ENCODE assay signal across 17 cellular contexts in genomic region chr10:125227546-125227945, GRCh38.
DNase-seq lines count a peak whose midpoint lies in the region; ATAC-seq and TF ChIP-seq lines count a peak whose summit lies in the region.
"Had no signal": no experiment of that assay in that cellular context is flagged by ENCODE, and none has a peak within 500 bp of the region (broad histone marks: within the 10 kb centered on the region; RNA-seq: fewer than 3 reads in every experiment).

No MANE protein-coding gene starts in this region.

- no peak overlapping the region for H2BK15ac ChIP-seq in neuronal stem cell (ENCODE audit: low read length)

- peaks cover 0 to 15% of the 10 kb centered on the region in 2 donors for H3K4me1 ChIP-seq in neuronal stem cell (ENCODE audit: control insufficient read depth in 2 of 2, insufficient read depth in 1 of 2, low read depth in 1 of 2, low read length in 2 of 2)

- no CpG with 5 or more reads among the region's 15 CpGs for WGBS in neuronal stem cell (ENCODE audit: extremely low coverage in 2 of 2, insufficient read length in 2 of 2, insufficient replicate concordance in 1 of 2), 2 donors

- TF ChIP-seq CTCF in activated CD8-positive, alpha-beta T cell treated with anti-CD3 and anti-CD28 coated beads for 36 hours (IDR thresholded peaks at IDR 0.05), result no peak

- no peaks in the 10 kb centered on the region for H3K36me3 ChIP-seq in neuronal stem cell (replicated peaks in 1 of 2; ENCODE audit: control insufficient read depth in 2 of 2, insufficient read depth in 2 of 2, low read length in 2 of 2)

- peak overlapping the region; percentile 97 for H2AK5ac ChIP-seq in neuronal stem cell (ENCODE audit: low read depth, low read length)

- H3K9me3 ChIP-seq in neuronal stem cell (replicated peaks in 1 of 2; ENCODE audit: control insufficient read depth in 2 of 2, insufficient read depth in 1 of 2, low read depth in 1 of 2, low read length in 2 of 2), result no peaks in the 10 kb centered on the region
- H3K9me3 ChIP-seq: A549 had no signal

- intact Hi-C loops in activated CD8-positive, alpha-beta T cell treated with anti-CD3 and anti-CD28 coated beads for 36 hours (cut with micrococcal nuclease), result no loop called here

- H2BK120ac ChIP-seq in neuronal stem cell (ENCODE audit: low read depth, low read length), result no peak overlapping the region

- no peak overlapping the region for H3K9ac ChIP-seq in neuronal stem cell (ENCODE audit: low read depth, low read length, poor library complexity)

- DNase-seq in activated CD8-positive, alpha-beta T cell treated with anti-CD3 and anti-CD28 coated beads, Interleukin-2, amount 10 ng/mL, durations not matched to agents 7 days and 5 days, result no peak
- DNase-seq in activated CD8-positive, alpha-beta T cell treated with anti-CD3 and anti-CD28 coated beads for 36 hours, result no peak
- no peak for DNase-seq in immature natural killer cell
- no peak for DNase-seq in neuronal stem cell (ENCODE audit: low spot score)
- no peak for DNase-seq in naive thymus-derived CD8-positive, alpha-beta T cell
- DNase-seq: AML-193; Calu3; CD8-positive, alpha-beta T cell; DMS53; HFFc6 had no signal

- peaks cover 0 to 17% (median 0%) of the 10 kb centered on the region in 3 experiments for H3K27me3 ChIP-seq in neuronal stem cell (ENCODE audit: control insufficient read depth in 3 of 3, insufficient read depth in 3 of 3, low read depth in 1 of 3, low read length in 3 of 3)

- no peak overlapping the region for H3K4ac ChIP-seq in neuronal stem cell (ENCODE audit: low read length)

- H3K4me2 ChIP-seq in neuronal stem cell (ENCODE audit: insufficient read depth, low read length, poor library complexity, severe bottlenecking), result no peak overlapping the region
- H3K4me2 ChIP-seq: A549, GM23338 had no signal

- H4K91ac ChIP-seq in neuronal stem cell (ENCODE audit: low read depth, low read length, poor library complexity), result no peak overlapping the region

- peaks cover 6% of the 10 kb centered on the region for H3K9me3 Mint-ChIP-seq in activated CD8-positive, alpha-beta T cell treated with anti-CD3 and anti-CD28 coated beads, Interleukin-2, amount 10 ng/mL, durations not matched to agents 7 days and 5 days (ENCODE audit: insufficient read depth)
- peaks cover 4% of the 10 kb centered on the region for H3K9me3 Mint-ChIP-seq in activated CD8-positive, alpha-beta T cell treated with anti-CD3 and anti-CD28 coated beads for 36 hours
- peaks cover 5 to 33% (median 10%) of the 10 kb centered on the region in 6 donors for H3K9me3 Mint-ChIP-seq in immature natural killer cell
- peaks cover 0 to 8% (median 4%) of the 10 kb centered on the region in 9 donors for H3K9me3 Mint-ChIP-seq in naive thymus-derived CD8-positive, alpha-beta T cell
- no peaks in the 10 kb centered on the region for H3K9me3 Mint-ChIP-seq in activated T-helper 17 cell treated with anti-CD3 and anti-CD28 coated beads, Interleukin-2, amount 50 U/mL, for 72 hours
- H3K9me3 Mint-ChIP-seq: GM23338, HFFc6 had no signal

- no peak for ATAC-seq in activated CD8-positive, alpha-beta T cell treated with anti-CD3 and anti-CD28 coated beads, Interleukin-2, amount 10 ng/mL, durations not matched to agents 7 days and 5 days
- no peak for ATAC-seq in activated CD8-positive, alpha-beta T cell treated with anti-CD3 and anti-CD28 coated beads for 36 hours
- ATAC-seq in naive thymus-derived CD8-positive, alpha-beta T cell, result no peak
- no peak for ATAC-seq in GM21825 (IDR thresholded peaks at IDR 0.05; ENCODE audit: unreplicated experiment)
- ATAC-seq in activated T-helper 17 cell treated with anti-CD3 and anti-CD28 coated beads, Interleukin-2, amount 50 U/mL, for 72 hours (replicated peaks), result no peak
- ATAC-seq: A549; CD8-positive, alpha-beta T cell; GM23338; HCT116 had no signal

- no peak overlapping the region for H3K27ac ChIP-seq in neuronal stem cell (replicated peaks; ENCODE audit: low read length)
- H3K27ac ChIP-seq: 22Rv1, A549 had no signal

- no peak overlapping the region for H2BK5ac ChIP-seq in neuronal stem cell (ENCODE audit: low read length)

- peak overlapping the region; percentile 39 for H3K14ac ChIP-seq in neuronal stem cell (ENCODE audit: low read length)

- H3K36me3 Mint-ChIP-seq in activated CD8-positive, alpha-beta T cell treated with anti-CD3 and anti-CD28 coated beads, Interleukin-2, amount 10 ng/mL, durations not matched to agents 7 days and 5 days (ENCODE audit: low read depth), result no peaks in the 10 kb centered on the region
- H3K36me3 Mint-ChIP-seq in activated CD8-positive, alpha-beta T cell treated with anti-CD3 and anti-CD28 coated beads for 36 hours (ENCODE audit: low read depth), result no peaks in the 10 kb centered on the region
- peaks cover 0 to 3% (median 0%) of the 10 kb centered on the region in 3 donors for H3K36me3 Mint-ChIP-seq in immature natural killer cell
- peaks cover 0 to 2% (median 0%) of the 10 kb centered on the region in 3 donors for H3K36me3 Mint-ChIP-seq in naive thymus-derived CD8-positive, alpha-beta T cell
- H3K36me3 Mint-ChIP-seq in activated T-helper 17 cell treated with anti-CD3 and anti-CD28 coated beads, Interleukin-2, amount 50 U/mL, for 72 hours (ENCODE audit: low read depth), result no peaks in the 10 kb centered on the region
- H3K36me3 Mint-ChIP-seq: CD8-positive, alpha-beta T cell; IgD-negative memory B cell had no signal

- H3K4me3 ChIP-seq in neuronal stem cell (ENCODE audit: low read length in 2 of 2), result no peak overlapping the region
- H3K4me3 ChIP-seq: A549, GM23338 had no signal

- H3K18ac ChIP-seq in neuronal stem cell (ENCODE audit: low read length), result peak overlapping the region; percentile 15

- no peak overlapping the region for H3K23ac ChIP-seq in neuronal stem cell (ENCODE audit: low read depth, low read length, poor library complexity)

- peak overlapping the region; percentile 20 for H3K27ac Mint-ChIP-seq in activated CD8-positive, alpha-beta T cell treated with anti-CD3 and anti-CD28 coated beads, Interleukin-2, amount 10 ng/mL, durations not matched to agents 7 days and 5 days
- H3K27ac Mint-ChIP-seq in activated CD8-positive, alpha-beta T cell treated with anti-CD3 and anti-CD28 coated beads for 36 hours, result no peak overlapping the region
- peak overlapping the region; percentile 83 to 94 (median 90) for H3K27ac Mint-ChIP-seq in immature natural killer cell
- H3K27ac Mint-ChIP-seq in naive thymus-derived CD8-positive, alpha-beta T cell, result peak overlapping the region in 2 of 10 donors; percentile 40 to 51
- H3K27ac Mint-ChIP-seq in activated T-helper 17 cell treated with anti-CD3 and anti-CD28 coated beads, Interleukin-2, amount 50 U/mL, for 72 hours, result no peak overlapping the region
- H3K27ac Mint-ChIP-seq: CD8-positive, alpha-beta T cell; GM23338; HFFc6; IgD-negative memory B cell had no signal

- no peak overlapping the region for H4K8ac ChIP-seq in neuronal stem cell (ENCODE audit: low read depth, low read length)

- H3K4me1 Mint-ChIP-seq in activated CD8-positive, alpha-beta T cell treated with anti-CD3 and anti-CD28 coated beads, Interleukin-2, amount 10 ng/mL, durations not matched to agents 7 days and 5 days (ENCODE audit: low read depth), result peaks cover 3% of the 10 kb centered on the region
- H3K4me1 Mint-ChIP-seq in activated CD8-positive, alpha-beta T cell treated with anti-CD3 and anti-CD28 coated beads for 36 hours (ENCODE audit: low read depth), result no peaks in the 10 kb centered on the region
- peaks cover 9 to 15% of the 10 kb centered on the region in 2 donors for H3K4me1 Mint-ChIP-seq in immature natural killer cell
- H3K4me1 Mint-ChIP-seq in naive thymus-derived CD8-positive, alpha-beta T cell, result peaks cover 0 to 2% (median 0%) of the 10 kb centered on the region in 4 donors
- no peaks in the 10 kb centered on the region for H3K4me1 Mint-ChIP-seq in activated T-helper 17 cell treated with anti-CD3 and anti-CD28 coated beads, Interleukin-2, amount 50 U/mL, for 72 hours
- H3K4me1 Mint-ChIP-seq: IgD-negative memory B cell had no signal

- POLR2A ChIA-PET in activated CD8-positive, alpha-beta T cell treated with anti-CD3 and anti-CD28 coated beads, Interleukin-2, amount 10 ng/mL, durations not matched to agents 7 days and 5 days (lab: Charles Lee), result no interaction called here
- POLR2A ChIA-PET in activated CD8-positive, alpha-beta T cell treated with anti-CD3 and anti-CD28 coated beads for 36 hours (lab: Charles Lee), result no interaction called here
- POLR2A ChIA-PET in naive thymus-derived CD8-positive, alpha-beta T cell (lab: Charles Lee), result no interaction called here

- no peaks in the 10 kb centered on the region for H3K27me3 Mint-ChIP-seq in activated CD8-positive, alpha-beta T cell treated with anti-CD3 and anti-CD28 coated beads, Interleukin-2, amount 10 ng/mL, durations not matched to agents 7 days and 5 days (ENCODE audit: low read depth)
- H3K27me3 Mint-ChIP-seq in activated CD8-positive, alpha-beta T cell treated with anti-CD3 and anti-CD28 coated beads for 36 hours, result peaks cover 1% of the 10 kb centered on the region
- peaks cover 8 to 28% (median 14%) of the 10 kb centered on the region in 3 donors for H3K27me3 Mint-ChIP-seq in immature natural killer cell (ENCODE audit: low read depth in 3 of 3)
- H3K27me3 Mint-ChIP-seq in naive thymus-derived CD8-positive, alpha-beta T cell, result peaks cover 0 to 6% (median 3%) of the 10 kb centered on the region in 5 donors
- no peaks in the 10 kb centered on the region for H3K27me3 Mint-ChIP-seq in activated T-helper 17 cell treated with anti-CD3 and anti-CD28 coated beads, Interleukin-2, amount 50 U/mL, for 72 hours

- no peaks in the 10 kb centered on the region for H3K79me1 ChIP-seq in neuronal stem cell (ENCODE audit: low read depth, low read length)

- no peak overlapping the region for H2AFZ ChIP-seq in neuronal stem cell (ENCODE audit: low read length)
- H2AFZ ChIP-seq: GM23338 had no signal

- CTCF ChIA-PET in activated CD8-positive, alpha-beta T cell treated with anti-CD3 and anti-CD28 coated beads, Interleukin-2, amount 10 ng/mL, durations not matched to agents 7 days and 5 days (lab: Charles Lee), result no interaction called here
- CTCF ChIA-PET in activated CD8-positive, alpha-beta T cell treated with anti-CD3 and anti-CD28 coated beads for 36 hours (lab: Charles Lee), result no interaction called here

- no peak overlapping the region for H3K4me3 Mint-ChIP-seq in activated CD8-positive, alpha-beta T cell treated with anti-CD3 and anti-CD28 coated beads, Interleukin-2, amount 10 ng/mL, durations not matched to agents 7 days and 5 days
- H3K4me3 Mint-ChIP-seq in activated CD8-positive, alpha-beta T cell treated with anti-CD3 and anti-CD28 coated beads for 36 hours, result no peak overlapping the region
- peak overlapping the region; percentile 24 to 70 (median 69) for H3K4me3 Mint-ChIP-seq in immature natural killer cell
- H3K4me3 Mint-ChIP-seq in naive thymus-derived CD8-positive, alpha-beta T cell, result peak overlapping the region in 3 of 10 donors; percentile 10 to 40 (median 24)
- H3K4me3 Mint-ChIP-seq in activated T-helper 17 cell treated with anti-CD3 and anti-CD28 coated beads, Interleukin-2, amount 50 U/mL, for 72 hours, result no peak overlapping the region
- H3K4me3 Mint-ChIP-seq: CD8-positive, alpha-beta T cell; GM23338; HFFc6; IgD-negative memory B cell had no signal

- H2BK12ac ChIP-seq in neuronal stem cell (ENCODE audit: low read length), result no peak overlapping the region

Comparison
In these comparisons a context has a peak if more than half of its experiments do, and no peak if none do; other contexts are left out.
1. H3K27ac Mint-ChIP-seq: peak in activated CD8-positive, alpha-beta T cell treated with anti-CD3 and anti-CD28 coated beads, Interleukin-2, amount 10 ng/mL, durations not matched to agents 7 days and 5 days (single experiment) and immature natural killer cell (6 of 6); none in activated CD8-positive, alpha-beta T cell treated with anti-CD3 and anti-CD28 coated beads for 36 hours (single experiment) and activated T-helper 17 cell treated with anti-CD3 and anti-CD28 coated beads, Interleukin-2, amount 50 U/mL, for 72 hours (single experiment).
2. H3K4me3 Mint-ChIP-seq: peak in immature natural killer cell (5 of 5); none in activated CD8-positive, alpha-beta T cell treated with anti-CD3 and anti-CD28 coated beads, Interleukin-2, amount 10 ng/mL, durations not matched to agents 7 days and 5 days (single experiment), activated CD8-positive, alpha-beta T cell treated with anti-CD3 and anti-CD28 coated beads for 36 hours (single experiment) and activated T-helper 17 cell treated with anti-CD3 and anti-CD28 coated beads, Interleukin-2, amount 50 U/mL, for 72 hours (single experiment).